1 cellular context compared by ENCODE assay signal in genomic region chr4:153221783-153222161, GRCh38.
TF ChIP-seq lines count a peak whose summit lies in the region.

No MANE protein-coding gene starts in this region.

TF ChIP-seq in HEK293, 187 proteins besides CTCF, POLR2A, EP300 and RAD21 (continued from another document and continues in another):
- TF ChIP-seq PRDM2 (tag by site-specific recombination; IDR thresholded peaks at IDR 0.05; ENCODE audit: borderline replicate concordance): 0 out of 2 replicates have a peak, but pooled peaks have one; percentile 82
- no peak for TF ChIP-seq ZNF768 (tag by site-specific recombination; IDR thresholded peaks at IDR 0.05)
- no peak for TF ChIP-seq ZBTB17 (tag by site-specific recombination; IDR thresholded peaks at IDR 0.05)
- TF ChIP-seq ZNF398 (tag by site-specific recombination; IDR thresholded peaks at IDR 0.05): peak; percentile 38; the same call in 1 of the 2 replicates
- peak; percentile 53; the same call in 1 of the 2 replicates for TF ChIP-seq ZBTB48 (tag by site-specific recombination; IDR thresholded peaks at IDR 0.05)
- TF ChIP-seq ZNF639 (tag by site-specific recombination; IDR thresholded peaks at IDR 0.05): 0 out of 2 replicates have a peak, but pooled peaks have one; percentile 42
- TF ChIP-seq ZNF16 (tag by site-specific recombination; IDR thresholded peaks at IDR 0.05; ENCODE audit: low read depth): no peak; the same call in 1 of the 2 replicates
- no peak for TF ChIP-seq ZNF146 (tag by site-specific recombination; IDR thresholded peaks at IDR 0.05)
- no peak for TF ChIP-seq ZNF23 (tag by site-specific recombination; IDR thresholded peaks at IDR 0.05; ENCODE audit: borderline replicate concordance)
- no peak for TF ChIP-seq ZNF248 (tag by site-specific recombination; IDR thresholded peaks at IDR 0.05)
- TF ChIP-seq ZNF596 (tag by site-specific recombination; IDR thresholded peaks at IDR 0.05): peak; percentile 73
- TF ChIP-seq ZBTB8A (tag by site-specific recombination; IDR thresholded peaks at IDR 0.05): no peak
- TF ChIP-seq ZNF530 (tag by site-specific recombination; IDR thresholded peaks at IDR 0.05; ENCODE audit: low read depth): no peak
- TF ChIP-seq ZNF121 (tag by site-specific recombination; IDR thresholded peaks at IDR 0.05): no peak
- no peak for TF ChIP-seq ZNF837 (tag by site-specific recombination; IDR thresholded peaks at IDR 0.05)
- peak; percentile 27; the same call in 1 of the 2 replicates for TF ChIP-seq BCL6B (tag by site-specific recombination; IDR thresholded peaks at IDR 0.05)
- no peak; the same call in 1 of the 2 replicates for TF ChIP-seq ZNF571 (tag by site-specific recombination; IDR thresholded peaks at IDR 0.05)
- peak; percentile 19; the same call in 1 of the 2 replicates for TF ChIP-seq ZNF544 (tag by site-specific recombination; IDR thresholded peaks at IDR 0.05)
- TF ChIP-seq ZNF324 (tag by site-specific recombination; IDR thresholded peaks at IDR 0.05): no peak
- TF ChIP-seq ZNF776 (tag by site-specific recombination; IDR thresholded peaks at IDR 0.05; ENCODE audit: borderline replicate concordance): peak; percentile 95
- TF ChIP-seq ZNF155 (tag by site-specific recombination; IDR thresholded peaks at IDR 0.05): no peak
- TF ChIP-seq ZNF280D (tag by site-specific recombination; IDR thresholded peaks at IDR 0.05): no peak
- TF ChIP-seq PRDM1 (tag by site-specific recombination; IDR thresholded peaks at IDR 0.05): 0 out of 2 replicates have a peak, but pooled peaks have one; percentile 51
- no peak for TF ChIP-seq ZNF610 (tag by site-specific recombination; IDR thresholded peaks at IDR 0.05; ENCODE audit: borderline replicate concordance)
- TF ChIP-seq ZNF239 (tag by site-specific recombination; IDR thresholded peaks at IDR 0.05): peak; percentile 85
- peak; percentile 45; the same call in 1 of the 2 replicates for TF ChIP-seq ZNF548 (tag by site-specific recombination; IDR thresholded peaks at IDR 0.05)
- no peak for TF ChIP-seq OSR2 (tag by site-specific recombination; IDR thresholded peaks at IDR 0.05)
- TF ChIP-seq YY1 (tag by site-specific recombination; IDR thresholded peaks at IDR 0.05): no peak
- TF ChIP-seq SCRT1 (tag by site-specific recombination; IDR thresholded peaks at IDR 0.05; ENCODE audit: borderline replicate concordance): no peak
- TF ChIP-seq ZBTB7A (tag by site-specific recombination; IDR thresholded peaks at IDR 0.05; ENCODE audit: low read depth): no peak
- no peak for TF ChIP-seq TRIM28 (IDR thresholded peaks at IDR 0.05; ENCODE audit: borderline replicate concordance, low read length)
- TF ChIP-seq ZNF521 (tag by site-specific recombination; IDR thresholded peaks at IDR 0.05): no peak; the same call in 1 of the 2 replicates
- no peak for TF ChIP-seq ZNF600 (tag by site-specific recombination; IDR thresholded peaks at IDR 0.05)
- 0 out of 2 replicates have a peak, but pooled peaks have one; percentile 75 for TF ChIP-seq ZSCAN18 (tag by site-specific recombination; IDR thresholded peaks at IDR 0.05)
- no peak for TF ChIP-seq ZNF558 (tag by site-specific recombination; IDR thresholded peaks at IDR 0.05)
- 0 out of 2 replicates have a peak, but pooled peaks have one; percentile 10 for TF ChIP-seq WT1 (tag by site-specific recombination; IDR thresholded peaks at IDR 0.05)
- 0 out of 2 replicates have a peak, but pooled peaks have one; percentile 51 for TF ChIP-seq INSM2 (tag by site-specific recombination; IDR thresholded peaks at IDR 0.05)
- TF ChIP-seq ZNF785 (tag by site-specific recombination; IDR thresholded peaks at IDR 0.05): 0 out of 2 replicates have a peak, but pooled peaks have one; percentile 37
- TF ChIP-seq KLF10 (tag by site-specific recombination; IDR thresholded peaks at IDR 0.05): no peak
- TF ChIP-seq ZBTB10 (tag by site-specific recombination; IDR thresholded peaks at IDR 0.05): no peak
